ENCODE assay signal across 15 cellular contexts in the genomic region with DNA sequence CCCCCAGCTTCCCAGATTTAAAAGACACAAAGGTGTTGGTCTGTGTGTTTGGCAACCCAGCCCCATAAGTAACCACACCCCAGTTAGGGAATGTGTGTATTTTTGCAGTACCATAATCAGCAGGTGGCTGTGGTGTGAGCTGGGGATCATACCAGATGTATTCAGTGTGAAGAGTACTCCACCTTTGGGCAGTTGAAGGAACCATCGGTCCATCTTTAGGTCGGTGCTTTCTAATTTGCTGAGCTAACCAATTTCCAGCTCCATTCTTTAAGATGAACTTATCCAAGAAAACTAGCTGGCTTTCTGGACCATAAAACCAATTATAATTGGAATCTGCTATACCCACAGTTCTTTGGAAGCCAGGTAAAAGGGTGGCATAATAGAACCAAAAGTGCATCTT. TPM values are rescaled to one million over a fixed set of nuclear protein-coding genes. Genes with fewer than 3 reads are reported as not detected.
DNase-seq lines count a peak whose midpoint lies in the region; ATAC-seq and TF ChIP-seq lines count a peak whose summit lies in the region.
"Had no signal": no experiment of that assay in that cellular context is flagged by ENCODE, and none has a peak within 500 bp of the region (broad histone marks: within the 10 kb centered on the region; RNA-seq: fewer than 3 reads in every experiment).

No MANE protein-coding gene starts in this region.

- H3K27me3 ChIP-seq in ACC112 (ENCODE audit: insufficient read depth, low read length) (no peaks in the 10 kb centered on the region), GM23338 (ENCODE audit: insufficient read depth) (no peaks in the 10 kb centered on the region)

- H3K36me3 ChIP-seq in ACC112 (ENCODE audit: insufficient read depth, low read length) = peaks cover 51% of the 10 kb centered on the region
- H3K36me3 ChIP-seq in GM23338 (ENCODE audit: insufficient read depth) = no peaks in the 10 kb centered on the region

- peaks cover 64% of the 10 kb centered on the region for H3K36me3 Mint-ChIP-seq in GM23338 (ENCODE audit: low read depth)
- H3K36me3 Mint-ChIP-seq: natural killer cell had no signal

- no peak for ATAC-seq in GM23338
- ATAC-seq: GM12878, natural killer cell had no signal

- H3K4me2 ChIP-seq in GM23338 = no peak overlapping the region

- H2AFZ ChIP-seq in ACC112 (ENCODE audit: low read length, unreplicated experiment) (no peak overlapping the region), GM23338 (no peak overlapping the region)

- H3K79me2 ChIP-seq in ACC112 (ENCODE audit: control insufficient read depth, insufficient read depth, low read length, unreplicated experiment) (peaks cover 71% of the 10 kb centered on the region), GM23338 (replicated peaks; ENCODE audit: insufficient read depth) (peaks cover 67% of the 10 kb centered on the region)

- peaks cover 24% of the 10 kb centered on the region for H3K4me1 ChIP-seq in ACC112 (ENCODE audit: control insufficient read depth, insufficient read depth, low read length, unreplicated experiment)
- peaks cover 44% of the 10 kb centered on the region for H3K4me1 ChIP-seq in GM23338 (ENCODE audit: insufficient read depth)

- H3K4me3 Mint-ChIP-seq in GM23338 = no peak overlapping the region
- H3K4me3 Mint-ChIP-seq: activated CD4-positive, alpha-beta T cell treated with anti-CD3 and anti-CD28 coated beads, Interleukin-2, amount 10 ng/mL, durations not matched to agents 24 days and 14 days; natural killer cell had no signal

- no peaks in the 10 kb centered on the region for H3K9me3 Mint-ChIP-seq in GM23338
- H3K9me3 Mint-ChIP-seq: activated CD4-positive, alpha-beta T cell treated with anti-CD3 and anti-CD28 coated beads, Interleukin-2, amount 10 ng/mL, durations not matched to agents 24 days and 14 days; natural killer cell had no signal

- H4K20me1 ChIP-seq in GM23338 (replicated peaks; ENCODE audit: insufficient read depth) = peaks cover 4% of the 10 kb centered on the region; the same call in 1 of the 2 replicates

- no peaks in the 10 kb centered on the region for H3K9me2 ChIP-seq in GM23338 (ENCODE audit: insufficient read depth)

- no peaks in the 10 kb centered on the region for H3F3A ChIP-seq in GM23338 (replicated peaks; ENCODE audit: low read depth)

- TF ChIP-seq CTCF in GM23338 (conservative IDR thresholded peaks at IDR 0.05; ENCODE audit: low read depth in 2 of 2) (peak; percentile 39 to 57; a peak in 3 of 4 replicates), VCaP (conservative IDR thresholded peaks at IDR 0.05) (peak; percentile 33), foreskin fibroblast (IDR thresholded peaks at IDR 0.05; ENCODE audit: low read depth, low read length) (peak; percentile 5)

- H3K27ac ChIP-seq in ACC112 (ENCODE audit: low read depth, low read length) (no peak overlapping the region), GM23338 (ENCODE audit: low read depth) (no peak overlapping the region), VCaP (no peak overlapping the region)

- DNase-seq in GM23338 (ENCODE audit: low spot score) = peak; percentile 25
- no peak for DNase-seq in foreskin fibroblast
- DNase-seq in 8988T = no peak
- DNase-seq in activated CD4-positive, alpha-beta T cell treated with anti-CD3 and anti-CD28 coated beads for 48 hours = no peak
- no peak for DNase-seq in NCI-H2227 (lab: John Stamatoyannopoulos, UW; ENCODE audit: unreplicated experiment)
- no peak for DNase-seq in activated CD4-positive, alpha-beta T cell treated with anti-CD3 and anti-CD28 coated beads, Interleukin-2, amount 50 U/mL, for 4 hours
- DNase-seq: activated naive CD4-positive, alpha-beta T cell; CD8-positive, alpha-beta memory T cell; natural killer cell; NCI-H2029; Right ventricle myocardium superior had no signal

- H3K27me3 Mint-ChIP-seq in GM23338 (ENCODE audit: insufficient read depth, low read depth, poor library complexity) = peaks cover 9% of the 10 kb centered on the region

- H3K27ac Mint-ChIP-seq in GM23338 = no peak overlapping the region
- H3K27ac Mint-ChIP-seq: activated CD4-positive, alpha-beta T cell treated with anti-CD3 and anti-CD28 coated beads, Interleukin-2, amount 10 ng/mL, durations not matched to agents 24 days and 14 days; natural killer cell had no signal

- H3K4me1 Mint-ChIP-seq in GM23338 = peaks cover 39% of the 10 kb centered on the region

- H3K4me3 ChIP-seq in ACC112 (ENCODE audit: low read depth, low read length) (peak overlapping the region; percentile 95), GM23338 (no peak overlapping the region), foreskin fibroblast (ENCODE audit: low read depth in 1 of 2, low read length in 2 of 2) (peak overlapping the region; percentile 75 to 90)
- H3K4me3 ChIP-seq: GM12878 had no signal

TF ChIP-seq in GM23338, 12 proteins besides CTCF, POLR2A, EP300 and RAD21:
- TF ChIP-seq, protein P1, sequence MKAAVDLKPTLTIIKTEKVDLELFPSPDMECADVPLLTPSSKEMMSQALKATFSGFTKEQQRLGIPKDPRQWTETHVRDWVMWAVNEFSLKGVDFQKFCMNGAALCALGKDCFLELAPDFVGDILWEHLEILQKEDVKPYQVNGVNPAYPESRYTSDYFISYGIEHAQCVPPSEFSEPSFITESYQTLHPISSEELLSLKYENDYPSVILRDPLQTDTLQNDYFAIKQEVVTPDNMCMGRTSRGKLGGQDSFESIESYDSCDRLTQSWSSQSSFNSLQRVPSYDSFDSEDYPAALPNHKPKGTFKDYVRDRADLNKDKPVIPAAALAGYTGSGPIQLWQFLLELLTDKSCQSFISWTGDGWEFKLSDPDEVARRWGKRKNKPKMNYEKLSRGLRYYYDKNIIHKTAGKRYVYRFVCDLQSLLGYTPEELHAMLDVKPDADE (IDR thresholded peaks at IDR 0.05) = no peak
- TF ChIP-seq ZNF331 (CRISPR knock-in tag; IDR thresholded peaks at IDR 0.05; ENCODE audit: low read depth) (no peak), JUNB (IDR thresholded peaks at IDR 0.05; ENCODE audit: unreplicated experiment) (peak; percentile 43), NANOG (IDR thresholded peaks at IDR 0.05; ENCODE audit: borderline replicate concordance) (no peak)

RNA-seq across cellular contexts. Expression of a gene that starts 3.2 kb away (rescaled TPM):
- 20.8 and 24.1 TPM in 2 replicates for total RNA-seq in GM23338 (2014; rRNA removed; shearing (Covaris generic))
- 4.9 and 5.7 TPM in 2 replicates for polyA plus RNA-seq in GM23338 (2016; fragmentation: Nextera tagmentation; extraction: Ambion mirVana)
- total RNA-seq: activated CD4-positive, alpha-beta T cell treated with anti-CD3 and anti-CD28 coated beads, Interleukin-2, amount 10 ng/mL, durations not matched to agents 24 days and 14 days had no signal
- polyA plus RNA-seq: GM12878 had no signal
